8 cellular contexts compared by ENCODE assay signal in the genomic region with DNA sequence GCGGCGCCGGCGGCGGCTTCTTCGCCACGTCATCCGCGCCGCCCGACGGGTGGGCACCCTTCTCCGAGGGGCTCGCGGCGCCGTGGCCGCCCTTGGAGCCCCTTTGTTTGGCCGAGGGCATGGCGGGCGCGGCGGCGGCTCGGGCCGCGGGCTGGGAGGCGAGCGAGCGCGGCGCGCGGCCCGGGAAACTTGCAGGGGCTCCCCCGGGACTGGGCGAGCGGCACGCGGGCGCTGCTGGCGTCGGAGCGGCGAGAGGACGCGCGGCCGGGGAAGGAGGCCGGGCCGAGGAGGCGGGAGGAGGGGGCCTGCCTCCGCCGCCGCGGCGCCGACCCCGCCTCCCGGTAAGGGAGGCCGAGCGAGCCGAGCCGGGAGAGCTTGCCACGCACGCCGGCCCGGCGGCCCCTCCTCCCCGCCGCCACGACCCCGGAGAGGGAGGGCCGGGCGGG. TPM values are rescaled to one million over a fixed set of nuclear protein-coding genes. Genes with fewer than 3 reads are reported as not detected.
DNase-seq lines count a peak whose midpoint lies in the region; ATAC-seq, FAIRE-seq and TF ChIP-seq lines count a peak whose summit lies in the region.

A gene with protein sequence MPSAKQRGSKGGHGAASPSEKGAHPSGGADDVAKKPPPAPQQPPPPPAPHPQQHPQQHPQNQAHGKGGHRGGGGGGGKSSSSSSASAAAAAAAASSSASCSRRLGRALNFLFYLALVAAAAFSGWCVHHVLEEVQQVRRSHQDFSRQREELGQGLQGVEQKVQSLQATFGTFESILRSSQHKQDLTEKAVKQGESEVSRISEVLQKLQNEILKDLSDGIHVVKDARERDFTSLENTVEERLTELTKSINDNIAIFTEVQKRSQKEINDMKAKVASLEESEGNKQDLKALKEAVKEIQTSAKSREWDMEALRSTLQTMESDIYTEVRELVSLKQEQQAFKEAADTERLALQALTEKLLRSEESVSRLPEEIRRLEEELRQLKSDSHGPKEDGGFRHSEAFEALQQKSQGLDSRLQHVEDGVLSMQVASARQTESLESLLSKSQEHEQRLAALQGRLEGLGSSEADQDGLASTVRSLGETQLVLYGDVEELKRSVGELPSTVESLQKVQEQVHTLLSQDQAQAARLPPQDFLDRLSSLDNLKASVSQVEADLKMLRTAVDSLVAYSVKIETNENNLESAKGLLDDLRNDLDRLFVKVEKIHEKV (minus strand): TSS at position 290 of the 446 bp plus-strand sequence. CDS start 169 bp downstream, at position 121.

- H2AFZ ChIP-seq in KMS-11 (ENCODE audit: low read depth) (peak within 1 kb of the TSS; percentile 61), GM12878 (ENCODE audit: control insufficient read depth, low read depth, low read length) (peak within 1 kb of the TSS; percentile 75)

- no peak for TF ChIP-seq EP300 in GM12878 (IDR thresholded peaks at IDR 0.05; ENCODE audit: borderline replicate concordance in 1 of 2, control insufficient read depth in 1 of 2, low read depth in 2 of 2, low read length in 2 of 2)

- H3K9ac ChIP-seq in KMS-11 (peak within 1 kb of the TSS; percentile 55; the same call in 1 of the 2 replicates), GM12878 (ENCODE audit: control insufficient read depth, insufficient read depth, low read length) (peak within 1 kb of the TSS; percentile 74)

- no peak for FAIRE-seq in GM12878 (lab: Jason Lieb, UNC)

- WGBS in GM12878 (ENCODE audit: insufficient coverage, insufficient replicate concordance, low lambda C conversion rate, missing lambda C conversion rate): under 1% methylated on average over 23 of the region's 75 CpGs

- H3K9me3 Mint-ChIP-seq in T-helper 2 cell treated with Interferon-gamma antibody and Interleukin-4, amounts not matched to agents 5 μg/mL and 100 μg/mL, for 36 hours: no peaks in the 10 kb centered on the region

- H3K4me2 ChIP-seq in KMS-11: peak within 1 kb of the TSS; percentile 71
- H3K4me2 ChIP-seq in GM12878 (ENCODE audit: control insufficient read depth, insufficient read depth): peak within 1 kb of the TSS; percentile 89

- H4K20me1 ChIP-seq in KMS-11 (ENCODE audit: insufficient read depth) (no peaks in the 10 kb centered on the region), GM12878 (ENCODE audit: control insufficient read depth, insufficient read depth) (no peaks in the 10 kb centered on the region)

- H3K79me2 ChIP-seq in KMS-11 (ENCODE audit: insufficient read depth, low read depth) (no peaks in the 10 kb centered on the region), GM12878 (ENCODE audit: control insufficient read depth, insufficient read depth, low read length) (peaks cover 14% of the 10 kb centered on the region)

- TF ChIP-seq POLR2A in GM12878 (IDR thresholded peaks at IDR 0.05; ENCODE audit: low read depth, low read length): peak; percentile 60

- H3K4me1 Mint-ChIP-seq in T-helper 2 cell treated with Interferon-gamma antibody and Interleukin-4, amounts not matched to agents 5 μg/mL and 100 μg/mL, for 36 hours (ENCODE audit: low read depth): peaks cover 11% of the 10 kb centered on the region

- no TSS peak for BruUV-seq in GM12878 (replicated peaks; lab: Mats Ljungman, UMichigan)

- H3K27ac Mint-ChIP-seq in T-helper 2 cell treated with Interferon-gamma antibody and Interleukin-4, amounts not matched to agents 5 μg/mL and 100 μg/mL, for 36 hours: peak within 1 kb of the TSS; percentile 55

- intact Hi-C loops in GM12878 (cut with micrococcal nuclease; ENCODE audit: unreplicated experiment): loop anchor here (5.0 kb wide), 1 partner anchor 35 kb away; no protein-coding TSS in a partner anchor

- H3K36me3 Mint-ChIP-seq in T-helper 2 cell treated with Interferon-gamma antibody and Interleukin-4, amounts not matched to agents 5 μg/mL and 100 μg/mL, for 36 hours (ENCODE audit: low read depth): no peaks in the 10 kb centered on the region

- no peak for TF ChIP-seq RAD21 in GM12878 (IDR thresholded peaks at IDR 0.05; ENCODE audit: insufficient read depth, low read depth, low read length)

- peaks cover 20% of the 10 kb centered on the region for H3K27me3 Mint-ChIP-seq in T-helper 2 cell treated with Interferon-gamma antibody and Interleukin-4, amounts not matched to agents 5 μg/mL and 100 μg/mL, for 36 hours (ENCODE audit: low read depth)

- CTCF ChIA-PET in GM12878 (lab: Yijun Ruan, JAX): no interaction called here

- ATAC-seq in GM21526 (IDR thresholded peaks at IDR 0.05; ENCODE audit: low FRiP score, unreplicated experiment) (peak; percentile 53), GM12878 (peak; percentile 60), HG02938 (IDR thresholded peaks at IDR 0.05; ENCODE audit: unreplicated experiment) (no peak)

- peak within 1 kb of the TSS; percentile 71 for H3K4me3 Mint-ChIP-seq in T-helper 2 cell treated with Interferon-gamma antibody and Interleukin-4, amounts not matched to agents 5 μg/mL and 100 μg/mL, for 36 hours

- POLR2A ChIA-PET in GM12878 (lab: Charles Lee): no interaction called here

- peaks cover 11% of the 10 kb centered on the region for H3K4me1 ChIP-seq in KMS-11 (ENCODE audit: low read depth, poor library complexity, severe bottlenecking)
- peaks cover 21% of the 10 kb centered on the region for H3K4me1 ChIP-seq in GM12878 (ENCODE audit: control insufficient read depth, insufficient read depth, low read length)

- H3K27me3 ChIP-seq in KMS-11 (ENCODE audit: insufficient read depth, low read depth) (no peaks in the 10 kb centered on the region), GM12878 (replicated peaks in 1 of 2; ENCODE audit: control insufficient read depth in 2 of 2, insufficient read depth in 2 of 2, low read length in 1 of 2) (peaks cover 0 to 4% of the 10 kb centered on the region in 2 experiments; a peak in 1 of 4 replicates)

- in situ Hi-C loops in GM12878 (cut with MboI): no loop called here

- TF ChIP-seq CTCF in KMS-11 (conservative IDR thresholded peaks at IDR 0.05; ENCODE audit: low read depth, low read length) (no peak), GM12878 (IDR thresholded peaks at IDR 0.05 in 2 of 3, conservative IDR thresholded peaks at IDR 0.05 in 1 of 3; ENCODE audit: control insufficient read depth in 2 of 3, extremely low read depth in 1 of 3, insufficient read depth in 1 of 3, low read depth in 3 of 3, low read length in 3 of 3) (no peak)

- H3K9me3 ChIP-seq in GM12878 (replicated peaks; ENCODE audit: control insufficient read depth, insufficient read depth, low read length): no peaks in the 10 kb centered on the region

- DNase-seq in DMS53 (lab: John Stamatoyannopoulos, UW): peak; percentile 92
- DNase-seq in T-helper 2 cell treated with Interferon-gamma antibody and Interleukin-4, amounts not matched to agents 5 μg/mL and 100 μg/mL, for 36 hours (ENCODE audit: low spot score): peak; percentile 47
- no peak for DNase-seq in GM12878 (ENCODE audit: low read depth, low spot score)
- peak in 33 of 51 donors; percentile 25 to 77 (median 53) for DNase-seq in hypothalamus (lab: John Stamatoyannopoulos, UW)
- DNase-seq in renal cortical epithelial cell (ENCODE audit: low read depth): peak; percentile 20

- RAD21 ChIA-PET in GM12878 (lab: Charles Lee; ENCODE audit: unreplicated experiment): no interaction called here

- H3K4me3 ChIP-seq in KMS-11 (IDR thresholded peaks at IDR 0.05; ENCODE audit: insufficient read depth, low read depth, low read length) (no peak within 1 kb of the TSS), GM12878 (peak within 1 kb of the TSS; percentile 95)

- H3K36me3 ChIP-seq in KMS-11 (ENCODE audit: insufficient read depth) (no peaks in the 10 kb centered on the region), GM12878 (ENCODE audit: control insufficient read depth in 2 of 2, insufficient read depth in 2 of 2, low read length in 1 of 2) (no peaks in the 10 kb centered on the region)

- SMC1A ChIA-PET in GM12878 (lab: Charles Lee; ENCODE audit: uncharacterized antibody, unreplicated experiment): interaction anchor here (1.1 kb wide), 1 partner anchor 24 kb away, joined by 4 read pairs; no protein-coding TSS in a partner anchor

- no peak within 1 kb of the TSS for H3K27ac ChIP-seq in KMS-11
- H3K27ac ChIP-seq in GM12878 (ENCODE audit: control insufficient read depth, insufficient read depth): peak within 1 kb of the TSS; percentile 87

RNA-seq across cellular contexts. Expression of the gene that starts here (rescaled TPM):
- total RNA-seq in GM12878 (2013; cell fraction: nucleolus; rRNA removed): 6.3 and 7.3 TPM in 2 replicates
- total RNA-seq in GM12878 (2014; rRNA removed) (10.0 TPM in 2 replicates), GM12878 (2014; rRNA removed; fragmentation: Illumina TruSeq; extraction: Trizol) (9.9 and 11.0 TPM in 2 replicates), GM12878 (2021) (23.6 TPM in 2 replicates), renal cortical epithelial cell (82.7 and 105 TPM in 2 replicates)
- 8.6 TPM for polyA plus RNA-seq in GM12878 (2011; ENCODE audit: low read depth)
- polyA plus RNA-seq in GM12878 (2011; rRNA removed) (0.39 and 0.61 TPM in 2 replicates), GM12878 (2014; fragmentation: Illumina TruSeq; extraction: Trizol) (20.7 and 21.5 TPM in 2 replicates), GM12878 (2014; fragmentation: Nextera tagmentation; extraction: Ambion mirVana) (10 to 100 TPM in 1 of 2 experiments, 1 to 10 TPM in 1; 5.9 to 11.1 TPM), GM12878 (2014; rRNA removed) (18.0 and 19.9 TPM in 2 replicates), GM12878 (2016; fragmentation: Nextera tagmentation; extraction: Ambion mirVana) (10 to 100 TPM in 1 of 2 experiments, 1 to 10 TPM in 1; 5.6 to 13.4 TPM)
- 0.35 and 0.36 TPM in 2 replicates for polyA plus RNA-seq in GM12878 (2011; cell fraction: cytosol; rRNA removed)
- polyA plus RNA-seq in GM12878 (2011; cell fraction: nucleus; rRNA removed): 0.36 and 0.39 TPM in 2 replicates
- 12.7 and 14.4 TPM in 2 replicates for polyA plus RNA-seq in GM12878 (2012)
- polyA minus RNA-seq in GM12878 (2011; rRNA and poly(A)+ RNA removed): 0.29 and 0.62 TPM in 2 replicates
- 0.42 and 1.1 TPM in 2 replicates for polyA minus RNA-seq in GM12878 (2011; cell fraction: cytosol; rRNA and poly(A)+ RNA removed)
- polyA minus RNA-seq in GM12878 (2011; cell fraction: nucleus; rRNA and poly(A)+ RNA removed): 0.12 and 0.29 TPM in 2 replicates
